Comparison of ENCODE assay signal across 25 cellular contexts in genomic region chr4:160414516-160414915, GRCh38.
"Had no signal": no experiment of that assay in that cellular context is flagged by ENCODE, and none has a peak within 500 bp of the region (broad histone marks: within the 10 kb centered on the region; RNA-seq: fewer than 3 reads in every experiment).

No MANE protein-coding gene starts in this region.

- H3K4me3 ChIP-seq: dorsolateral prefrontal cortex, hepatocyte, left ventricle myocardium inferior, lower lobe of right lung, neural progenitor cell, pancreas, psoas muscle, right atrium auricular region, sigmoid colon, stomach, thoracic aorta, transverse colon had no signal

- H3K9me3 Mint-ChIP-seq: mesothelial cell of epicardium, neural progenitor cell had no signal

- H3K36me3 Mint-ChIP-seq: memory B cell, mesothelial cell of epicardium, natural killer cell had no signal

- H3K27me3 Mint-ChIP-seq: memory B cell had no signal

- H3K27ac Mint-ChIP-seq: memory B cell, mesothelial cell of epicardium, natural killer cell, neural progenitor cell had no signal

- H3K4me3 Mint-ChIP-seq: memory B cell, mesothelial cell of epicardium, natural killer cell, neural progenitor cell had no signal

- DNase-seq: cortex of kidney; effector CD8-positive, alpha-beta T cell; foreskin melanocyte; head of caudate nucleus; kidney; left cardiac atrium; left ventricle myocardium inferior; lower lobe of right lung; natural killer cell; occipital lobe; pancreas; psoas muscle; sigmoid colon; small intestine; stimulated activated CD4-positive, alpha-beta T cell treated with anti-CD3 and anti-CD28 coated beads, Interleukin-12 subunit alpha, Interleukin-12 subunit beta, amount 100 ng/mL, for 4 hours; stimulated activated naive CD4-positive, alpha-beta T cell; stomach; transverse colon had no signal

- H3K4me1 Mint-ChIP-seq: memory B cell, mesothelial cell of epicardium, natural killer cell, neural progenitor cell had no signal

- FAIRE-seq: kidney, pancreas, small intestine had no signal

- ATAC-seq: lower lobe of right lung, natural killer cell, pancreas had no signal
